15 cellular contexts compared by ENCODE assay signal in the genomic region with DNA sequence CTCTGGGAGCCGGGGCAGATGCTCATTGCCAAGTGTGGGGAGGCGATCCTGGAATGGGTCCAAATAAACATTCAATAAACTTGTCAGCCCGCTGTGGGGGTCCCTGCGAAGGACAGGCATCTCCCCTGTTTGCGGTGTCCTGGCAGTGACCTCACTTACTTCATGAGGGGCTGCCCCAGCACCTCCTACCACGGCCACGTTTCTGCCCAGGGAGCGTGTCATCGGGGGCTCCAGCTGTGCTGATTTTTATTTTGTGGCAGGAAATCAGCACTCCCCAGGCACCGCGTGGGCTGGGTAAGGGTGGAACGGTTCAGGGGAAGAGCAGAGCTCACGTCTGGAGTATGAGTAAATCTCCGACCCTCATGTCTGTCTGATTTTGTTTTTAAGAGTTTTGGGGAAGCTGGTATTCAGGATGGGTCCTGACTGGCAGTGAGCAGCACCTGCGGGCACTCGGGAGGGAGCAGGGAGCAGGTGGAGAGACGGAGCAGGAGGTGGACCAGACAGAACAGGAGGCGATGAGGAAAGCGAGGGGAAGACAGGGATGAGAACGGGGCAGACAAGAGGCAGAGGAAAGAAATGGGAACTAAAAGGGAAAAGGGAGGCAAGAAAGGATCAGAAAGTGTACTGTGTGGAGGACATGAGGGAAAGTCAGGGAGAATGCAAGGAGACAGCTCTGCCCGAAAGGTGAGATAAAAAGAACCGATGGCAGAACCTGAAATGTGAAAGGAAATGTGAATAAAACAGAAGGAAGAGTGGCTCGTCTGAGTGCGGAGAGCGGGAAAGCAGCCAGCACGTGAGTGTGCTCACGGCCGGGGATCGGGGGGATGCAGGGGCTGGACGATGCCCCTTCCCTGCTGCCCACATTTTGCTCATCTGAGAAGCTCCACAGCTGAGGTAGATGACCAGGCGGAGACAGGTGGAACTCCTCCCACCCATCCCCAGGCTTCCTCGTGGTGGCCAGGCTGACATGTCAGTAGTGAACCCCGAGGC.
A peak's percentile ranks its signal among the peaks of the same experiment; 100 is the strongest.
DNase-seq lines count a peak whose midpoint lies in the region; ATAC-seq and TF ChIP-seq lines count a peak whose summit lies in the region.
"Had no signal": no experiment of that assay in that cellular context is flagged by ENCODE, and none has a peak within 500 bp of the region (broad histone marks: within the 10 kb centered on the region; RNA-seq: fewer than 3 reads in every experiment).

No MANE protein-coding gene starts in this region.

- in situ Hi-C loops in brain microvascular endothelial cell (cut with HindIII; ENCODE audit: low pct_ligation_motif_present, low sequenced_read_pairs), result no loop called here

- H4K20me1 ChIP-seq in BLaER1, result no peaks in the 10 kb centered on the region

- H3K4me3 ChIP-seq in BLaER1 (peak overlapping the region; percentile 42), right cardiac atrium (ENCODE audit: low read length) (no peak overlapping the region), brain microvascular endothelial cell (ENCODE audit: low read depth, low read length) (no peak overlapping the region)

- H3K9ac ChIP-seq in BLaER1, result no peak overlapping the region

- H3K27ac ChIP-seq in BLaER1 (peak overlapping the region; percentile 42; the same call in 1 of the 2 replicates), right cardiac atrium (ENCODE audit: low read length) (no peak overlapping the region), brain microvascular endothelial cell (no peak overlapping the region)

- H3K9me3 ChIP-seq in BLaER1 (no peaks in the 10 kb centered on the region), right cardiac atrium (ENCODE audit: control insufficient read depth, low read length) (no peaks in the 10 kb centered on the region)

- 67% methylated on average over 33 of the region's 33 CpGs for WGBS in right cardiac atrium

- no peak for TF ChIP-seq CTCF in brain microvascular endothelial cell (IDR thresholded peaks at IDR 0.05; ENCODE audit: low read depth, low read length, missing control alignments)

- H3K27me3 ChIP-seq in BLaER1, result no peaks in the 10 kb centered on the region
- no peaks in the 10 kb centered on the region for H3K27me3 ChIP-seq in right cardiac atrium (ENCODE audit: control insufficient read depth, insufficient read depth)
- no peaks in the 10 kb centered on the region for H3K27me3 ChIP-seq in brain microvascular endothelial cell (replicated peaks)

- peak; percentile 27 for DNase-seq in DMS53 treated with DMSO at 0.1 percent for 48 hours (lab: John Stamatoyannopoulos, UW; ENCODE audit: unreplicated experiment)
- peak; percentile 66 for DNase-seq in NCI-H1105 treated with DMSO at 0.1 percent for 48 hours (lab: John Stamatoyannopoulos, UW)
- DNase-seq in right cardiac atrium, result no peak
- no peak for DNase-seq in brain microvascular endothelial cell
- DNase-seq in NCI-H2171 treated with DMSO at 0.1 percent for 48 hours (lab: John Stamatoyannopoulos, UW), result no peak
- no peak for DNase-seq in KG1 (lab: John Stamatoyannopoulos, UW)
- no peak for DNase-seq in NCI-H2107 (lab: John Stamatoyannopoulos, UW)
- DNase-seq: DMS153, GDM1, KBM-7, NCI-H1417 treated with DMSO at 0.1 percent for 48 hours, NCI-H2029 treated with DMSO at 0.1 percent for 48 hours, NCI-H226, NCI-H82 had no signal

- H3K4me2 ChIP-seq in BLaER1, result peak overlapping the region; percentile 90

- intact Hi-C loops in right cardiac atrium (cut with DNase I), result no loop called here

- H3K4me1 ChIP-seq in BLaER1 (peaks cover 29% of the 10 kb centered on the region), right cardiac atrium (ENCODE audit: control insufficient read depth, insufficient read depth, low read length) (no peaks in the 10 kb centered on the region)

- ATAC-seq in right cardiac atrium, result peak; percentile 8 to 34

- H3K36me3 ChIP-seq in BLaER1 (no peaks in the 10 kb centered on the region), brain microvascular endothelial cell (replicated peaks) (no peaks in the 10 kb centered on the region)

Comparison
In these comparisons a context has a peak if more than half of its experiments do, and no peak if none do; other contexts are left out.
1. DNase-seq: peak in DMS53 treated with DMSO at 0.1 percent for 48 hours (single experiment) and NCI-H1105 treated with DMSO at 0.1 percent for 48 hours (single experiment); none in right cardiac atrium (0 of 3), brain microvascular endothelial cell (single experiment), NCI-H2171 treated with DMSO at 0.1 percent for 48 hours (single experiment), KG1 (single experiment) and NCI-H2107 (single experiment).